In the genomic region with DNA sequence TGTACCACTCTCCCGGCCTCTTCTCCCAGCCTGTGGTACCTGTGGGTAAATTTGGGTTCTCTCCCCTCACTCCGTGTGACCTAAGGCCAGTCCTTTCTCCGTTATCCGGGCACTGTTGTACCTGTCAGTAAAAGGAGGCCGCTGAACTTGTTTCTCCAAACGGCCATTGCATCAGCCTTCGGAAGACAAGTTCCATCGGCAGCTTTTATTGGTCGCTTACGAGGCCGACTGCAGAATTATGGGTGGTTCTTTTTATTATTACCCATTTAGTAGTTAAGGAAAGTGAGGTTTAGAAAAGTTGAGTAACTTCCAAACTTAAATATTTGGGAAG, we compare ENCODE assay signal across 1 cellular context.
A peak's percentile ranks its signal among the peaks of the same experiment; 100 is the strongest.
TF ChIP-seq lines count a peak whose summit lies in the region.

No MANE protein-coding gene starts in this region.

TF ChIP-seq in K562, 482 proteins besides CTCF, POLR2A, EP300 and RAD21 (continues in another document):
- TF ChIP-seq CBX3 (IDR thresholded peaks at IDR 0.05; ENCODE audit: borderline replicate concordance in 1 of 2, low read length in 2 of 2) (peak in 1 of 2 experiments; percentile 11; a peak in 1 of 3 replicates), CHD1 (IDR thresholded peaks at IDR 0.05; ENCODE audit: low read length) (no peak), ZSCAN32 (CRISPR knock-in tag; IDR thresholded peaks at IDR 0.05) (peak; percentile 80; the same call in 1 of the 2 replicates), ZNF311 (CRISPR knock-in tag; IDR thresholded peaks at IDR 0.05) (no peak), PHB (CRISPR knock-in tag; IDR thresholded peaks at IDR 0.05) (no peak), KHSRP (IDR thresholded peaks at IDR 0.05) (no peak), ZNF133 (CRISPR knock-in tag; IDR thresholded peaks at IDR 0.05) (0 out of 2 replicates have a peak, but pooled peaks have one; percentile 11), ARID1B (IDR thresholded peaks at IDR 0.05) (no peak), ZKSCAN3 (CRISPR knock-in tag; IDR thresholded peaks at IDR 0.05) (no peak), FOXJ3 (CRISPR knock-in tag; IDR thresholded peaks at IDR 0.05) (no peak), CEBPG (CRISPR knock-in tag; IDR thresholded peaks at IDR 0.05) (peak; percentile 85), CEBPG (tag; conservative IDR thresholded peaks at IDR 0.05 in 1 of 2, IDR thresholded peaks at IDR 0.05 in 1 of 2) (peak; percentile 75 to 82), ETV5 (CRISPR knock-in tag; IDR thresholded peaks at IDR 0.05; ENCODE audit: low read depth) (no peak), SMARCA4 (IDR thresholded peaks at IDR 0.05) (0 out of 2 replicates have a peak, but pooled peaks have one; percentile 4), RBM25 (IDR thresholded peaks at IDR 0.05; ENCODE audit: low read depth, low read length, severe bottlenecking) (peak; percentile 3), ZNF695 (CRISPR knock-in tag; IDR thresholded peaks at IDR 0.05) (no peak), YY1 (IDR thresholded peaks at IDR 0.05; ENCODE audit: borderline replicate concordance in 1 of 3, control insufficient read depth in 1 of 3, extremely low read depth in 1 of 3, insufficient read depth in 3 of 3, insufficient read length in 1 of 3, insufficient replicate concordance in 2 of 3, low read depth in 1 of 3, low read length in 2 of 3) (peak in 1 of 3 experiments; percentile 36), ZNF583 (CRISPR knock-in tag; IDR thresholded peaks at IDR 0.05) (no peak), ARHGAP35 (IDR thresholded peaks at IDR 0.05; ENCODE audit: partially characterized antibody) (no peak), ZNF444 (CRISPR knock-in tag; IDR thresholded peaks at IDR 0.05) (no peak), HDGF (IDR thresholded peaks at IDR 0.05) (no peak), ZNF12 (CRISPR knock-in tag; IDR thresholded peaks at IDR 0.05) (0 out of 2 replicates have a peak, but pooled peaks have one; percentile 13), DIDO1 (tag; IDR thresholded peaks at IDR 0.05; ENCODE audit: low read depth) (no peak), ETV6 (IDR thresholded peaks at IDR 0.05; ENCODE audit: borderline replicate concordance in 1 of 2, low read depth in 2 of 2, low read length in 1 of 2) (no peak), ETV6 (CRISPR knock-in tag; IDR thresholded peaks at IDR 0.05; ENCODE audit: borderline replicate concordance) (no peak), EGR1 (conservative IDR thresholded peaks at IDR 0.05) (no peak), ADNP (tag; IDR thresholded peaks at IDR 0.05) (peak; percentile 76; the same call in 1 of the 2 replicates), ZNF436 (CRISPR knock-in tag; IDR thresholded peaks at IDR 0.05) (no peak), EP400 (IDR thresholded peaks at IDR 0.05) (no peak), POLR2G (IDR thresholded peaks at IDR 0.05; ENCODE audit: low read depth, low read length) (no peak), SAP30 (IDR thresholded peaks at IDR 0.05; ENCODE audit: borderline replicate concordance, insufficient read depth, low read depth, low read length, poor library complexity, severe bottlenecking) (peak; percentile 5), NONO (IDR thresholded peaks at IDR 0.05; ENCODE audit: low read depth in 2 of 2, low read length in 1 of 2) (no peak), JUND (IDR thresholded peaks at IDR 0.05; ENCODE audit: borderline replicate concordance, low read depth, low read length) (no peak), JUND (tag; IDR thresholded peaks at IDR 0.05; ENCODE audit: borderline replicate concordance, low read depth, low read length) (0 out of 3 replicates have a peak, but pooled peaks have one; percentile 6), ZNF184 (CRISPR knock-in tag; IDR thresholded peaks at IDR 0.05) (no peak), MYBL2 (IDR thresholded peaks at IDR 0.05; ENCODE audit: low read depth) (no peak), MYBL2 (CRISPR knock-in tag; IDR thresholded peaks at IDR 0.05; ENCODE audit: borderline replicate concordance) (no peak), POLR2H (tag; IDR thresholded peaks at IDR 0.05; ENCODE audit: low read depth) (no peak), CBX8 (IDR thresholded peaks at IDR 0.05; ENCODE audit: borderline replicate concordance, extremely low read depth, low read depth, low read length, poor library complexity, severe bottlenecking) (no peak), CEBPB (tag; IDR thresholded peaks at IDR 0.05) (peak; percentile 60)
- TF ChIP-seq, protein P1, sequence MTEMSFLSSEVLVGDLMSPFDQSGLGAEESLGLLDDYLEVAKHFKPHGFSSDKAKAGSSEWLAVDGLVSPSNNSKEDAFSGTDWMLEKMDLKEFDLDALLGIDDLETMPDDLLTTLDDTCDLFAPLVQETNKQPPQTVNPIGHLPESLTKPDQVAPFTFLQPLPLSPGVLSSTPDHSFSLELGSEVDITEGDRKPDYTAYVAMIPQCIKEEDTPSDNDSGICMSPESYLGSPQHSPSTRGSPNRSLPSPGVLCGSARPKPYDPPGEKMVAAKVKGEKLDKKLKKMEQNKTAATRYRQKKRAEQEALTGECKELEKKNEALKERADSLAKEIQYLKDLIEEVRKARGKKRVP (CRISPR knock-in tag; IDR thresholded peaks at IDR 0.05), result peak; percentile 86
- TF ChIP-seq, protein P2, sequence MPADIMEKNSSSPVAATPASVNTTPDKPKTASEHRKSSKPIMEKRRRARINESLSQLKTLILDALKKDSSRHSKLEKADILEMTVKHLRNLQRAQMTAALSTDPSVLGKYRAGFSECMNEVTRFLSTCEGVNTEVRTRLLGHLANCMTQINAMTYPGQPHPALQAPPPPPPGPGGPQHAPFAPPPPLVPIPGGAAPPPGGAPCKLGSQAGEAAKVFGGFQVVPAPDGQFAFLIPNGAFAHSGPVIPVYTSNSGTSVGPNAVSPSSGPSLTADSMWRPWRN (IDR thresholded peaks at IDR 0.05; ENCODE audit: low read depth), result no peak
- TF ChIP-seq, protein P3, sequence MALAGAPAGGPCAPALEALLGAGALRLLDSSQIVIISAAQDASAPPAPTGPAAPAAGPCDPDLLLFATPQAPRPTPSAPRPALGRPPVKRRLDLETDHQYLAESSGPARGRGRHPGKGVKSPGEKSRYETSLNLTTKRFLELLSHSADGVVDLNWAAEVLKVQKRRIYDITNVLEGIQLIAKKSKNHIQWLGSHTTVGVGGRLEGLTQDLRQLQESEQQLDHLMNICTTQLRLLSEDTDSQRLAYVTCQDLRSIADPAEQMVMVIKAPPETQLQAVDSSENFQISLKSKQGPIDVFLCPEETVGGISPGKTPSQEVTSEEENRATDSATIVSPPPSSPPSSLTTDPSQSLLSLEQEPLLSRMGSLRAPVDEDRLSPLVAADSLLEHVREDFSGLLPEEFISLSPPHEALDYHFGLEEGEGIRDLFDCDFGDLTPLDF (CRISPR knock-in tag; IDR thresholded peaks at IDR 0.05), result no peak
- TF ChIP-seq, protein P4, sequence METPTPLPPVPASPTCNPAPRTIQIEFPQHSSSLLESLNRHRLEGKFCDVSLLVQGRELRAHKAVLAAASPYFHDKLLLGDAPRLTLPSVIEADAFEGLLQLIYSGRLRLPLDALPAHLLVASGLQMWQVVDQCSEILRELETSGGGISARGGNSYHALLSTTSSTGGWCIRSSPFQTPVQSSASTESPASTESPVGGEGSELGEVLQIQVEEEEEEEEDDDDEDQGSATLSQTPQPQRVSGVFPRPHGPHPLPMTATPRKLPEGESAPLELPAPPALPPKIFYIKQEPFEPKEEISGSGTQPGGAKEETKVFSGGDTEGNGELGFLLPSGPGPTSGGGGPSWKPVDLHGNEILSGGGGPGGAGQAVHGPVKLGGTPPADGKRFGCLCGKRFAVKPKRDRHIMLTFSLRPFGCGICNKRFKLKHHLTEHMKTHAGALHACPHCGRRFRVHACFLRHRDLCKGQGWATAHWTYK (CRISPR knock-in tag; IDR thresholded peaks at IDR 0.05), result 0 out of 2 replicates have a peak, but pooled peaks have one; percentile 7
- TF ChIP-seq, protein P5, sequence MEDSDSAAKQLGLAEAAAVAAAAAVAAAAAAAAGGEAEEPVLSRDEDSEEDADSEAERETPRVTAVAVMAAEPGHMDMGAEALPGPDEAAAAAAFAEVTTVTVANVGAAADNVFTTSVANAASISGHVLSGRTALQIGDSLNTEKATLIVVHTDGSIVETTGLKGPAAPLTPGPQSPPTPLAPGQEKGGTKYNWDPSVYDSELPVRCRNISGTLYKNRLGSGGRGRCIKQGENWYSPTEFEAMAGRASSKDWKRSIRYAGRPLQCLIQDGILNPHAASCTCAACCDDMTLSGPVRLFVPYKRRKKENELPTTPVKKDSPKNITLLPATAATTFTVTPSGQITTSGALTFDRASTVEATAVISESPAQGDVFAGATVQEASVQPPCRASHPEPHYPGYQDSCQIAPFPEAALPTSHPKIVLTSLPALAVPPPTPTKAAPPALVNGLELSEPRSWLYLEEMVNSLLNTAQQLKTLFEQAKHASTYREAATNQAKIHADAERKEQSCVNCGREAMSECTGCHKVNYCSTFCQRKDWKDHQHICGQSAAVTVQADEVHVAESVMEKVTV (CRISPR knock-in tag; IDR thresholded peaks at IDR 0.05), result peak; percentile 11; the same call in 1 of the 2 replicates
- TF ChIP-seq, protein P6, sequence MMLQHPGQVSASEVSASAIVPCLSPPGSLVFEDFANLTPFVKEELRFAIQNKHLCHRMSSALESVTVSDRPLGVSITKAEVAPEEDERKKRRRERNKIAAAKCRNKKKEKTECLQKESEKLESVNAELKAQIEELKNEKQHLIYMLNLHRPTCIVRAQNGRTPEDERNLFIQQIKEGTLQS (IDR thresholded peaks at IDR 0.05), result peak; percentile 73
- TF ChIP-seq, protein P6 (CRISPR knock-in tag; conservative IDR thresholded peaks at IDR 0.05), result no peak
- TF ChIP-seq, protein P7, sequence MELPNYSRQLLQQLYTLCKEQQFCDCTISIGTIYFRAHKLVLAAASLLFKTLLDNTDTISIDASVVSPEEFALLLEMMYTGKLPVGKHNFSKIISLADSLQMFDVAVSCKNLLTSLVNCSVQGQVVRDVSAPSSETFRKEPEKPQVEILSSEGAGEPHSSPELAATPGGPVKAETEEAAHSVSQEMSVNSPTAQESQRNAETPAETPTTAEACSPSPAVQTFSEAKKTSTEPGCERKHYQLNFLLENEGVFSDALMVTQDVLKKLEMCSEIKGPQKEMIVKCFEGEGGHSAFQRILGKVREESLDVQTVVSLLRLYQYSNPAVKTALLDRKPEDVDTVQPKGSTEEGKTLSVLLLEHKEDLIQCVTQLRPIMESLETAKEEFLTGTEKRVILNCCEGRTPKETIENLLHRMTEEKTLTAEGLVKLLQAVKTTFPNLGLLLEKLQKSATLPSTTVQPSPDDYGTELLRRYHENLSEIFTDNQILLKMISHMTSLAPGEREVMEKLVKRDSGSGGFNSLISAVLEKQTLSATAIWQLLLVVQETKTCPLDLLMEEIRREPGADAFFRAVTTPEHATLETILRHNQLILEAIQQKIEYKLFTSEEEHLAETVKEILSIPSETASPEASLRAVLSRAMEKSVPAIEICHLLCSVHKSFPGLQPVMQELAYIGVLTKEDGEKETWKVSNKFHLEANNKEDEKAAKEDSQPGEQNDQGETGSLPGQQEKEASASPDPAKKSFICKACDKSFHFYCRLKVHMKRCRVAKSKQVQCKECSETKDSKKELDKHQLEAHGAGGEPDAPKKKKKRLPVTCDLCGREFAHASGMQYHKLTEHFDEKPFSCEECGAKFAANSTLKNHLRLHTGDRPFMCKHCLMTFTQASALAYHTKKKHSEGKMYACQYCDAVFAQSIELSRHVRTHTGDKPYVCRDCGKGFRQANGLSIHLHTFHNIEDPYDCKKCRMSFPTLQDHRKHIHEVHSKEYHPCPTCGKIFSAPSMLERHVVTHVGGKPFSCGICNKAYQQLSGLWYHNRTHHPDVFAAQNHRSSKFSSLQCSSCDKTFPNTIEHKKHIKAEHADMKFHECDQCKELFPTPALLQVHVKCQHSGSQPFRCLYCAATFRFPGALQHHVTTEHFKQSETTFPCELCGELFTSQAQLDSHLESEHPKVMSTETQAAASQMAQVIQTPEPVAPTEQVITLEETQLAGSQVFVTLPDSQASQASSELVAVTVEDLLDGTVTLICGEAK (IDR thresholded peaks at IDR 0.05), result no peak
- TF ChIP-seq, protein P7 (CRISPR knock-in tag; IDR thresholded peaks at IDR 0.05), result 0 out of 2 replicates have a peak, but pooled peaks have one; percentile 31
- TF ChIP-seq, protein P8, sequence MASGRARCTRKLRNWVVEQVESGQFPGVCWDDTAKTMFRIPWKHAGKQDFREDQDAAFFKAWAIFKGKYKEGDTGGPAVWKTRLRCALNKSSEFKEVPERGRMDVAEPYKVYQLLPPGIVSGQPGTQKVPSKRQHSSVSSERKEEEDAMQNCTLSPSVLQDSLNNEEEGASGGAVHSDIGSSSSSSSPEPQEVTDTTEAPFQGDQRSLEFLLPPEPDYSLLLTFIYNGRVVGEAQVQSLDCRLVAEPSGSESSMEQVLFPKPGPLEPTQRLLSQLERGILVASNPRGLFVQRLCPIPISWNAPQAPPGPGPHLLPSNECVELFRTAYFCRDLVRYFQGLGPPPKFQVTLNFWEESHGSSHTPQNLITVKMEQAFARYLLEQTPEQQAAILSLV (tag; IDR thresholded peaks at IDR 0.05), result 0 out of 2 replicates have a peak, but pooled peaks have one; percentile 27
